ENCODE assay signal across 8 cellular contexts in the genomic region with DNA sequence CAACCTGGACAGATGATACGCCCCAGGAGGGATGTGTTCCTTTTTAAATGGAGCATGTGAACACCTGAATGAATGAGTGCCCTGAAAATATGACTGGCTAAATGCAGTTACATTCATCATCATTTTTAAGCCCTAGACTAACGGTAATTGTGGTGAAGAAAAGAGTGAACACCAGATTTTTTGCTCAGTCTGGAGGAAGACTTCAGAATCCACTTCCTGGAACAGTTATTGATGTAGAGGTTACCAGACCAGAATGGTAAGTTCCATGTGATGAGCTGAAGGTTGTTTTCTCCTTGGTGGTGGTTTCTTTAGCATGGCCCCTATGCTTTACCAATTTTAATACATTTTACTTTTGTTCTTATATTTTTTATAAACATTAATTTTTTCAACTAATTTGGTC. TPM values are rescaled to one million over a fixed set of nuclear protein-coding genes. Genes with fewer than 3 reads are reported as not detected.
"Had no signal": no experiment of that assay in that cellular context is flagged by ENCODE, and none has a peak within 500 bp of the region (broad histone marks: within the 10 kb centered on the region; RNA-seq: fewer than 3 reads in every experiment).

No MANE protein-coding gene starts in this region.

- H3K4me2 ChIP-seq: GM23338, KMS-11 had no signal

- ATAC-seq: GM23338 had no signal

- H3K4me3 ChIP-seq: GM23338 had no signal

- H2AFZ ChIP-seq: GM23338 had no signal

- DNase-seq: H9, HCEC 1CT, IMR-90, KBM-7 had no signal

- H3K9ac ChIP-seq: KMS-11 had no signal

- H3K27ac ChIP-seq: KMS-11 had no signal

RNA-seq across cellular contexts. Expression of gene PIWIL1, which starts 29.3 kb away (rescaled TPM):
- total RNA-seq: GM23338, H1, H9, HT-29, IMR-90 had no signal
- polyA plus RNA-seq: GM23338, H1, IMR-90 had no signal
